In the genomic region with DNA sequence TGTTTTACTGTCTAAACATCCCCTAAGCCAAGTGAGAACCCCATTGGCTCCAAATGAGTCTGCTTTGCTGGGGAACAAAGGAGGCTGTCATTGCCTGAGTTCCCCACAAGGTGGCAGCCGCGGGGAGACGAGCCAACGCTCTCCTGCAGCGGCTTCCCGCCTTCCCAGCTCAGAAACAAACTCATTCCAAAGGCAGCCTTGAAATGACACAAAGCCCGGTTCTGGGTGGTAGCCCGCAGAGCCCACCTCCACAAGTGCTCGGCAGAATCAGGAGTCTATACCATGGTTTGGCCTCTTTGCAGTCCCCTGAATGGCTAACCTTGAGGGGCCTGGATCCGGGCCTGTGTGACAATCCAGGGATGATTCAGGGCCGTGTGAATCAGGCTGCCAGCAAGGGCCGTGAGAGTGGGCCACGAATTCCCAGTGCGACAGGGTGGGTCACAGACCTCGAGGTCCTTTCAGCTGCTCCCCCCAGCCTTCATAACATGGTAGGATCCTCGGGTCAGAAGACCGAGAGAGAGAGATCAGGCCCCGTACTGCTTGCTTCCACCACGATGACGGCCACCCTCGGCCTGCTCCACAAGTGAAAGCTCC, we compare ENCODE assay signal across 8 cellular contexts.
DNase-seq lines count a peak whose midpoint lies in the region; ATAC-seq, FAIRE-seq and TF ChIP-seq lines count a peak whose summit lies in the region.

No MANE protein-coding gene starts in this region.

- ATAC-seq in WTC11 (peak; percentile 60), GM18870 (IDR thresholded peaks at IDR 0.05; ENCODE audit: unreplicated experiment) (no peak)
- ATAC-seq in central memory CD8-positive, alpha-beta T cell (replicated peaks; ENCODE audit: extremely low read depth, poor library complexity, severe bottlenecking) = no peak

- peak; percentile 96 for TF ChIP-seq CTCF in WTC11 (IDR thresholded peaks at IDR 0.05)
- TF ChIP-seq CTCF in kidney (IDR thresholded peaks at IDR 0.05; ENCODE audit: borderline replicate concordance, extremely low read depth, insufficient read depth) = peak; percentile 97

- peaks cover 62% of the 10 kb centered on the region for H3K4me1 Mint-ChIP-seq in WTC11
- no peaks in the 10 kb centered on the region for H3K4me1 Mint-ChIP-seq in central memory CD8-positive, alpha-beta T cell

- no peaks in the 10 kb centered on the region for H3K27me3 ChIP-seq in HAP-1 (ENCODE audit: low read depth)

- no peak overlapping the region for H3K4me3 Mint-ChIP-seq in WTC11
- H3K4me3 Mint-ChIP-seq in central memory CD8-positive, alpha-beta T cell = no peak overlapping the region

- H3K36me3 ChIP-seq in HAP-1 (replicated peaks) (peaks cover 11% of the 10 kb centered on the region), kidney (ENCODE audit: control insufficient read depth in 1 of 2, insufficient read depth in 2 of 2, low read length in 2 of 2) (peaks cover 3 to 22% of the 10 kb centered on the region in 2 donors)

- peak overlapping the region; percentile 84 for H3K27ac Mint-ChIP-seq in WTC11
- H3K27ac Mint-ChIP-seq in central memory CD8-positive, alpha-beta T cell (ENCODE audit: low read depth) = no peak overlapping the region

- H3K4me3 ChIP-seq in HAP-1 (no peak overlapping the region), kidney (ENCODE audit: low read length in 2 of 2) (no peak overlapping the region)

- peak; percentile 75 for DNase-seq in Daoy (ENCODE audit: low read depth)
- peak; percentile 43 to 86 for DNase-seq in HAP-1 (ENCODE audit: low spot score in 2 of 2)
- DNase-seq in NCI-H1694 (lab: John Stamatoyannopoulos, UW) = peak; percentile 63
- DNase-seq in WTC11 (ENCODE audit: low spot score) = peak; percentile 86
- DNase-seq in central memory CD8-positive, alpha-beta T cell (ENCODE audit: low spot score in 2 of 2) = peak; percentile 47 to 56
- peak; percentile 91 for DNase-seq in kidney
- peak; percentile 74 for DNase-seq in stimulated activated CD4-positive, alpha-beta T cell treated with anti-CD3 and anti-CD28 coated beads, Interleukin-15, amount 100 ng/mL, for 24 hours

- CTCF ChIA-PET in WTC11 (lab: Charles Lee) = interaction anchor here (0.6 to 1.9 kb wide), 37 partner anchors 9 to 201 kb away, joined by 3 to 95 read pairs (median 6); a partner anchor contains a TSS

- H3K4me1 ChIP-seq in HAP-1 = peaks cover 3% of the 10 kb centered on the region; the same call in 1 of the 2 replicates
- H3K4me1 ChIP-seq in kidney (ENCODE audit: control insufficient read depth in 1 of 2, insufficient read depth in 1 of 2, low read depth in 1 of 2, low read length in 2 of 2) = peaks cover 7 to 10% of the 10 kb centered on the region in 2 donors

- no peak overlapping the region for H3K27ac ChIP-seq in kidney (ENCODE audit: low read depth in 2 of 2, low read length in 2 of 2)

- intact Hi-C loops in kidney (cut with DNase I) = no loop called here

- H3K36me3 Mint-ChIP-seq in WTC11 = peaks cover 33% of the 10 kb centered on the region
- no peaks in the 10 kb centered on the region for H3K36me3 Mint-ChIP-seq in central memory CD8-positive, alpha-beta T cell (ENCODE audit: insufficient read depth)

- in situ Hi-C loops in HAP-1 (cut with MboI; ENCODE audit: low sequenced_read_pairs) = no loop called here

- POLR2A ChIA-PET in WTC11 (lab: Charles Lee) = interaction anchor here (1.3 kb wide), 1 partner anchor 127 kb away, joined by 3 read pairs; no protein-coding TSS in a partner anchor

- no peaks in the 10 kb centered on the region for H3K27me3 Mint-ChIP-seq in WTC11 (ENCODE audit: low read depth)
- H3K27me3 Mint-ChIP-seq in central memory CD8-positive, alpha-beta T cell = no peaks in the 10 kb centered on the region

- FAIRE-seq in kidney (lab: Jason Lieb, UNC) = no peak

- H3K9me3 Mint-ChIP-seq in WTC11 = no peaks in the 10 kb centered on the region
- no peaks in the 10 kb centered on the region for H3K9me3 Mint-ChIP-seq in central memory CD8-positive, alpha-beta T cell

- H3K9ac ChIP-seq in kidney (ENCODE audit: low read length in 2 of 2) = no peak overlapping the region

- H3K9me3 ChIP-seq in HAP-1 (no peaks in the 10 kb centered on the region), kidney (ENCODE audit: control insufficient read depth in 1 of 2, low read length in 2 of 2) (no peaks in the 10 kb centered on the region)

TF ChIP-seq in WTC11, 78 proteins besides CTCF, POLR2A, EP300 and RAD21:
- TF ChIP-seq, protein P1, sequence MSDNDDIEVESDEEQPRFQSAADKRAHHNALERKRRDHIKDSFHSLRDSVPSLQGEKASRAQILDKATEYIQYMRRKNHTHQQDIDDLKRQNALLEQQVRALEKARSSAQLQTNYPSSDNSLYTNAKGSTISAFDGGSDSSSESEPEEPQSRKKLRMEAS (CRISPR knock-in tag; IDR thresholded peaks at IDR 0.05) = 0 out of 2 replicates have a peak, but pooled peaks have one; percentile 25
- TF ChIP-seq, protein P2, sequence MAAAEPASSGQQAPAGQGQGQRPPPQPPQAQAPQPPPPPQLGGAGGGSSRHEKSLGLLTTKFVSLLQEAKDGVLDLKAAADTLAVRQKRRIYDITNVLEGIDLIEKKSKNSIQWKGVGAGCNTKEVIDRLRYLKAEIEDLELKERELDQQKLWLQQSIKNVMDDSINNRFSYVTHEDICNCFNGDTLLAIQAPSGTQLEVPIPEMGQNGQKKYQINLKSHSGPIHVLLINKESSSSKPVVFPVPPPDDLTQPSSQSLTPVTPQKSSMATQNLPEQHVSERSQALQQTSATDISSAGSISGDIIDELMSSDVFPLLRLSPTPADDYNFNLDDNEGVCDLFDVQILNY (CRISPR knock-in tag; IDR thresholded peaks at IDR 0.05) = peak; percentile 25; the same call in 1 of the 2 replicates
- no peak for TF ChIP-seq ATF1 (CRISPR knock-in tag; IDR thresholded peaks at IDR 0.05)
- no peak for TF ChIP-seq GABPB1 (CRISPR knock-in tag; IDR thresholded peaks at IDR 0.05)
- TF ChIP-seq ZNF263 (CRISPR knock-in tag; IDR thresholded peaks at IDR 0.05; ENCODE audit: low read depth) = no peak
- TF ChIP-seq CREB1 (CRISPR knock-in tag; IDR thresholded peaks at IDR 0.05) = no peak
- no peak for TF ChIP-seq RELA (CRISPR knock-in tag; IDR thresholded peaks at IDR 0.05; ENCODE audit: borderline replicate concordance)
- TF ChIP-seq NFYB (CRISPR knock-in tag; conservative IDR thresholded peaks at IDR 0.05; ENCODE audit: low read depth) = no peak
- TF ChIP-seq ZNF423 (CRISPR knock-in tag; IDR thresholded peaks at IDR 0.05) = no peak
- no peak for TF ChIP-seq ETV6 (CRISPR knock-in tag; IDR thresholded peaks at IDR 0.05)
- TF ChIP-seq FOXP1 (CRISPR knock-in tag; IDR thresholded peaks at IDR 0.05; ENCODE audit: borderline replicate concordance) = no peak
- TF ChIP-seq TEAD1 (CRISPR knock-in tag; IDR thresholded peaks at IDR 0.05) = no peak
- no peak for TF ChIP-seq RORB (CRISPR knock-in tag; IDR thresholded peaks at IDR 0.05)
- TF ChIP-seq, protein P3, sequence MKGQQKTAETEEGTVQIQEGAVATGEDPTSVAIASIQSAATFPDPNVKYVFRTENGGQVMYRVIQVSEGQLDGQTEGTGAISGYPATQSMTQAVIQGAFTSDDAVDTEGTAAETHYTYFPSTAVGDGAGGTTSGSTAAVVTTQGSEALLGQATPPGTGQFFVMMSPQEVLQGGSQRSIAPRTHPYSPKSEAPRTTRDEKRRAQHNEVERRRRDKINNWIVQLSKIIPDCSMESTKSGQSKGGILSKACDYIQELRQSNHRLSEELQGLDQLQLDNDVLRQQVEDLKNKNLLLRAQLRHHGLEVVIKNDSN (CRISPR knock-in tag; IDR thresholded peaks at IDR 0.05) = no peak
- TF ChIP-seq, protein P4, sequence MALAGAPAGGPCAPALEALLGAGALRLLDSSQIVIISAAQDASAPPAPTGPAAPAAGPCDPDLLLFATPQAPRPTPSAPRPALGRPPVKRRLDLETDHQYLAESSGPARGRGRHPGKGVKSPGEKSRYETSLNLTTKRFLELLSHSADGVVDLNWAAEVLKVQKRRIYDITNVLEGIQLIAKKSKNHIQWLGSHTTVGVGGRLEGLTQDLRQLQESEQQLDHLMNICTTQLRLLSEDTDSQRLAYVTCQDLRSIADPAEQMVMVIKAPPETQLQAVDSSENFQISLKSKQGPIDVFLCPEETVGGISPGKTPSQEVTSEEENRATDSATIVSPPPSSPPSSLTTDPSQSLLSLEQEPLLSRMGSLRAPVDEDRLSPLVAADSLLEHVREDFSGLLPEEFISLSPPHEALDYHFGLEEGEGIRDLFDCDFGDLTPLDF (CRISPR knock-in tag; IDR thresholded peaks at IDR 0.05) = no peak
